In the genomic region with DNA sequence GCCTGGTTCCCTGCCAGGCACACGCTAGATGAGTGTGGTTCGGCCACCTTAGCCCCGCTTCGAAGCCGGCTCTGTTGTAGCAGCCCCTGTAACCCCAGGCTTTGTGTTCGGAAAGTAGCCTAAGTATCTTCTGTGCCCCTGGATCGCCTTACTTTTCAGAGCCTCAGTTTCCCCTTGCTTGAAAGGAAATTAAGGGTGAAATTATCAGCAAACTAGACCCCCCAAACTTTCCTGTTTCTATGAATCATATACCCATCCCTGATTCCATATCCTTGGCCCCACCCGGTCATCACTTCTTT, we compare ENCODE assay signal across 8 cellular contexts. TPM values are rescaled to one million over a fixed set of nuclear protein-coding genes. Genes with fewer than 3 reads are reported as not detected.
DNase-seq lines count a peak whose midpoint lies in the region; ATAC-seq and TF ChIP-seq lines count a peak whose summit lies in the region.

No MANE protein-coding gene starts in this region.

- intact Hi-C loops in sigmoid colon (cut with DNase I): no loop called here

- ATAC-seq in GM18867 (IDR thresholded peaks at IDR 0.05; ENCODE audit: unreplicated experiment) (peak; percentile 4), HG02588 (IDR thresholded peaks at IDR 0.05; ENCODE audit: unreplicated experiment) (no peak)

- TF ChIP-seq EP300 in sigmoid colon (IDR thresholded peaks at IDR 0.05): no peak

- DNase-seq in SJCRH30: no peak
- DNase-seq in fibroblast of pulmonary artery (ENCODE audit: low read depth): no peak
- no peak for DNase-seq in sigmoid colon
- no peak for DNase-seq in NCI-H2081 (lab: John Stamatoyannopoulos, UW)
- no peak for DNase-seq in NCI-H526 (lab: John Stamatoyannopoulos, UW)
- no peak for DNase-seq in NCI-H146 treated with DMSO at 0.1 percent for 48 hours (lab: John Stamatoyannopoulos, UW; ENCODE audit: unreplicated experiment)

- no peaks in the 10 kb centered on the region for H3K27me3 ChIP-seq in SJCRH30
- H3K27me3 ChIP-seq in sigmoid colon: no peaks in the 10 kb centered on the region

- H3K9me3 ChIP-seq in SJCRH30 (replicated peaks) (no peaks in the 10 kb centered on the region), sigmoid colon (no peaks in the 10 kb centered on the region)

- H3K27ac ChIP-seq in SJCRH30 (peak overlapping the region; percentile 76), sigmoid colon (peak overlapping the region; percentile 89 to 92 (median 90))

- TF ChIP-seq POLR2A in sigmoid colon (IDR thresholded peaks at IDR 0.05): no peak

- H3K4me1 ChIP-seq in SJCRH30 (no peaks in the 10 kb centered on the region), sigmoid colon (peaks cover 0 to 52% (median 37%) of the 10 kb centered on the region in 4 donors)

- WGBS in sigmoid colon, 2 donors: 0 to 1% methylated on average over 8 of the region's 8 CpGs

- peak overlapping the region; percentile 71 for H3K4me3 ChIP-seq in SJCRH30
- H3K4me3 ChIP-seq in fibroblast of pulmonary artery (replicated peaks; ENCODE audit: low read depth, low read length): peak overlapping the region; percentile 99
- peak overlapping the region; percentile 72 to 96 (median 80) for H3K4me3 ChIP-seq in sigmoid colon

- H3K36me3 ChIP-seq in SJCRH30 (peaks cover 45% of the 10 kb centered on the region), sigmoid colon (peaks cover 12 to 49% (median 15%) of the 10 kb centered on the region in 4 donors)

- TF ChIP-seq CTCF in fibroblast of pulmonary artery (IDR thresholded peaks at IDR 0.05; ENCODE audit: low read length, missing control alignments): no peak
- no peak for TF ChIP-seq CTCF in sigmoid colon (IDR thresholded peaks at IDR 0.05)

RNA-seq across cellular contexts. Expression of a gene that starts 0.3 kb away (rescaled TPM):
- total RNA-seq in SJCRH30 (2014; rRNA removed; shearing (Covaris generic)): 76.1 and 80.0 TPM in 2 replicates
- total RNA-seq in sigmoid colon: 10 to 100 TPM; 11.0 to 15.0 (median 13.0) TPM
- polyA plus RNA-seq in sigmoid colon: 10 to 100 TPM in 1 of 3 donors, 1 to 10 TPM in 2; 3.2 to 24.0 (median 6.0) TPM

RNA-seq across cellular contexts. Expression of a gene that starts 0.5 kb away (rescaled TPM):
- total RNA-seq in SJCRH30 (2014; rRNA removed; shearing (Covaris generic)): 307 and 321 TPM in 2 replicates
- total RNA-seq in sigmoid colon: 100 to 1,000 TPM; 400 to 825 (median 607) TPM
- 1,000 to 10,000 TPM in 2 of 3 donors, 100 to 1,000 TPM in 1; 912 to 2,357 (median 1,949) TPM for polyA plus RNA-seq in sigmoid colon

RNA-seq across cellular contexts. Expression of a gene that starts 29.0 kb away (rescaled TPM):
- 20.7 and 23.2 TPM in 2 replicates for total RNA-seq in SJCRH30 (2014; rRNA removed; shearing (Covaris generic))
- total RNA-seq in sigmoid colon: 1 to 10 TPM; 4.2 to 7.1 (median 5.5) TPM
- polyA plus RNA-seq in sigmoid colon: 1 to 10 TPM; 2.8 to 3.3 (median 3.0) TPM

RNA-seq across cellular contexts. Expression of a gene that starts 45.8 kb away (rescaled TPM):
- 25.0 and 28.9 TPM in 2 replicates for total RNA-seq in SJCRH30 (2014; rRNA removed; shearing (Covaris generic))
- total RNA-seq in sigmoid colon: 10 to 100 TPM; 16.3 to 26.0 (median 19.0) TPM
- polyA plus RNA-seq in sigmoid colon: 1 to 10 TPM; 4.9 to 6.0 (median 5.8) TPM

RNA-seq across cellular contexts. Expression of a gene that starts 55.4 kb away (rescaled TPM):
- 34.8 and 35.0 TPM in 2 replicates for total RNA-seq in SJCRH30 (2014; rRNA removed; shearing (Covaris generic))
- 10 to 100 TPM; 27.4 to 55.4 (median 46.4) TPM for total RNA-seq in sigmoid colon
- polyA plus RNA-seq in sigmoid colon: 10 to 100 TPM in 2 of 3 donors, 1 to 10 TPM in 1; 5.5 to 20.4 (median 13.7) TPM
